Comparison of ENCODE assay signal across 8 cellular contexts in genomic region chr19:3365447-3366103, GRCh38. TPM values are rescaled to one million over a fixed set of nuclear protein-coding genes. Genes with fewer than 3 reads are reported as not detected.
A peak's percentile ranks its signal among the peaks of the same experiment; 100 is the strongest.
DNase-seq lines count a peak whose midpoint lies in the region; ATAC-seq, FAIRE-seq and TF ChIP-seq lines count a peak whose summit lies in the region.

No MANE protein-coding gene starts in this region.

- H3K79me2 ChIP-seq in keratinocyte (ENCODE audit: control insufficient read depth, insufficient read depth, low read length): peaks cover 57% of the 10 kb centered on the region

- H4K20me1 ChIP-seq in keratinocyte (ENCODE audit: control insufficient read depth, extremely low read depth, insufficient read depth, low read length): peaks cover 3% of the 10 kb centered on the region

- H3K27me3 ChIP-seq in keratinocyte (ENCODE audit: control insufficient read depth, extremely low read depth, insufficient read depth, low read length) (no peaks in the 10 kb centered on the region), stomach (no peaks in the 10 kb centered on the region)

- in situ Hi-C loops in astrocyte of the cerebellum (cut with HindIII; ENCODE audit: low sequenced_read_pairs): no loop called here

- H3K9ac ChIP-seq in keratinocyte (ENCODE audit: control insufficient read depth, extremely low read depth, insufficient read depth, low read length): peak overlapping the region; percentile 74

- ATAC-seq in HG02981 (IDR thresholded peaks at IDR 0.05; ENCODE audit: unreplicated experiment): no peak

- DNase-seq in NCI-H2171 treated with DMSO at 0.1 percent for 48 hours (lab: John Stamatoyannopoulos, UW): peak; percentile 42
- DNase-seq in astrocyte of the cerebellum (ENCODE audit: low read depth): no peak
- no peak for DNase-seq in keratinocyte (ENCODE audit: low read depth, low spot score)
- peak; percentile 67 for DNase-seq in stomach
- no peak for DNase-seq in LoVo (ENCODE audit: low spot score)
- no peak for DNase-seq in HEK293T (ENCODE audit: extremely low spot score)

- TF ChIP-seq CTCF in astrocyte of the cerebellum (IDR thresholded peaks at IDR 0.05; ENCODE audit: low read depth, low read length, missing control alignments) (no peak), keratinocyte (optimal IDR thresholded peaks at IDR 0.05 in 1 of 3, IDR thresholded peaks at IDR 0.05 in 1 of 3, conservative IDR thresholded peaks at IDR 0.05 in 1 of 3; ENCODE audit: extremely low read depth in 1 of 3, insufficient read depth in 2 of 3, low read length in 3 of 3) (no peak), stomach (IDR thresholded peaks at IDR 0.05) (no peak)

- peak overlapping the region; percentile 73 for H3K4me2 ChIP-seq in keratinocyte (ENCODE audit: control insufficient read depth, extremely low read depth, insufficient read depth, low read depth, low read length)

- WGBS in stomach, 5 donors: 8 to 17% (median 13%) methylated on average over 11 to 17 of the region's 17 CpGs

- H3K4me1 ChIP-seq in keratinocyte (ENCODE audit: control insufficient read depth, extremely low read depth, insufficient read depth, low read length) (peaks cover 53% of the 10 kb centered on the region), stomach (peaks cover 54 to 91% (median 77%) of the 10 kb centered on the region in 4 donors)

- FAIRE-seq in keratinocyte (lab: Jason Lieb, UNC): no peak

- TF ChIP-seq EP300 in stomach (IDR thresholded peaks at IDR 0.05): no peak

- no peak overlapping the region for H3K27ac ChIP-seq in keratinocyte (ENCODE audit: control insufficient read depth, insufficient read depth, low read length)
- peak overlapping the region; percentile 95 to 100 (median 99) for H3K27ac ChIP-seq in stomach

- H3K9me3 ChIP-seq in keratinocyte (ENCODE audit: control insufficient read depth, low read depth, low read length) (no peaks in the 10 kb centered on the region), stomach (no peaks in the 10 kb centered on the region)

- POLR2A ChIA-PET in HEK293T (lab: Yijun Ruan, JAX): interaction anchor here (1.2 kb wide), 1 partner anchor 12 kb away, joined by 3 read pairs; no protein-coding TSS in a partner anchor

- H3K4me3 ChIP-seq in GM08714 (ENCODE audit: low read length) (peak overlapping the region; percentile 71; the same call in 1 of the 2 replicates), astrocyte of the cerebellum (ENCODE audit: low read depth, low read length) (peak overlapping the region; percentile 80), keratinocyte (ENCODE audit: control insufficient read depth in 2 of 3, extremely low read depth in 1 of 3, insufficient read depth in 2 of 3, low read depth in 1 of 3, low read length in 3 of 3) (peak overlapping the region; percentile 62 to 88 (median 70)), stomach (peak overlapping the region; percentile 75 to 95 (median 86))

- CTCF ChIA-PET in HEK293T (lab: Yijun Ruan, JAX): no interaction called here

- no peaks in the 10 kb centered on the region for H3K9me1 ChIP-seq in keratinocyte (ENCODE audit: control insufficient read depth, extremely low read depth, insufficient read depth, low read length)

- intact Hi-C loops in stomach (cut with DNase I; ENCODE audit: low total_unique reads): loop anchor here (10.0 kb wide), 1 partner anchor 49 kb away; no protein-coding TSS in a partner anchor

- no peak overlapping the region for H2AFZ ChIP-seq in keratinocyte (ENCODE audit: control insufficient read depth, low read length)

- no peak for TF ChIP-seq POLR2A in stomach (IDR thresholded peaks at IDR 0.05)

- no peaks in the 10 kb centered on the region for H3K36me3 ChIP-seq in keratinocyte (ENCODE audit: control insufficient read depth in 2 of 2, extremely low read depth in 1 of 2, insufficient read depth in 2 of 2, low read length in 2 of 2)
- H3K36me3 ChIP-seq in stomach: no peaks in the 10 kb centered on the region

- dilution Hi-C loops in keratinocyte (cut with MboI; ENCODE audit: extremely low pct_ligation_motif_present, low sequenced_read_pairs): no loop called here

TF ChIP-seq in HEK293T, 16 proteins besides CTCF, POLR2A, EP300 and RAD21:
- TF ChIP-seq BHLHE40 (IDR thresholded peaks at IDR 0.05; ENCODE audit: borderline replicate concordance): no peak
- no peak for TF ChIP-seq ELF4 (IDR thresholded peaks at IDR 0.05)
- no peak for TF ChIP-seq ZNF384 (IDR thresholded peaks at IDR 0.05)
- TF ChIP-seq L3MBTL2 (conservative IDR thresholded peaks at IDR 0.05): no peak
- no peak for TF ChIP-seq HDGF (IDR thresholded peaks at IDR 0.05; ENCODE audit: borderline replicate concordance)
- TF ChIP-seq FOXM1 (IDR thresholded peaks at IDR 0.05; ENCODE audit: borderline replicate concordance): no peak

RNA-seq across cellular contexts. Expression of gene NFIC, which starts 0.8 kb away (rescaled TPM):
- 1.8 to 7.6 TPM (median 2.4 TPM) in 3 replicates for polyA plus RNA-seq in keratinocyte
- 31.7 TPM for polyA plus RNA-seq in keratinocyte (2011; ENCODE audit: low read depth)
- 3.3 and 8.9 TPM in 2 replicates for polyA plus RNA-seq in keratinocyte (2011; cell fraction: cytosol; rRNA removed)
- polyA plus RNA-seq in keratinocyte (2011; cell fraction: nucleus; rRNA removed): 15.0 and 19.2 TPM in 2 replicates
- polyA plus RNA-seq in keratinocyte (2012; ENCODE audit: low replicate concordance): 26.2 and 57.7 TPM in 2 replicates
- 6.3 to 75.9 TPM (median 7.7 TPM) in 3 replicates for polyA minus RNA-seq in keratinocyte
- polyA minus RNA-seq in keratinocyte (2011; cell fraction: cytosol; rRNA and poly(A)+ RNA removed): 18.4 TPM
- 10.4 and 17.4 TPM in 2 replicates for polyA minus RNA-seq in keratinocyte (2011; cell fraction: nucleus; rRNA and poly(A)+ RNA removed)
- total RNA-seq in stomach: 100 to 1,000 TPM in 2 of 5 donors, 10 to 100 TPM in 3; 32.3 to 251 (median 94.2) TPM
- 10 to 100 TPM; 16.7 to 61.5 (median 34.2) TPM for polyA plus RNA-seq in stomach

Comparison
In these comparisons a context has a peak if more than half of its experiments do, and no peak if none do; other contexts are left out.
1. DNase-seq: peak in NCI-H2171 treated with DMSO at 0.1 percent for 48 hours (single experiment) and stomach (single experiment); none in astrocyte of the cerebellum (single experiment), keratinocyte (single experiment), LoVo (single experiment) and HEK293T (single experiment).
2. Peak in every context shown above with its lines, with median percentiles within 50 percentile points of each other: H3K4me3 ChIP-seq.